ENCODE assay signal across 1 cellular context in the genomic region with DNA sequence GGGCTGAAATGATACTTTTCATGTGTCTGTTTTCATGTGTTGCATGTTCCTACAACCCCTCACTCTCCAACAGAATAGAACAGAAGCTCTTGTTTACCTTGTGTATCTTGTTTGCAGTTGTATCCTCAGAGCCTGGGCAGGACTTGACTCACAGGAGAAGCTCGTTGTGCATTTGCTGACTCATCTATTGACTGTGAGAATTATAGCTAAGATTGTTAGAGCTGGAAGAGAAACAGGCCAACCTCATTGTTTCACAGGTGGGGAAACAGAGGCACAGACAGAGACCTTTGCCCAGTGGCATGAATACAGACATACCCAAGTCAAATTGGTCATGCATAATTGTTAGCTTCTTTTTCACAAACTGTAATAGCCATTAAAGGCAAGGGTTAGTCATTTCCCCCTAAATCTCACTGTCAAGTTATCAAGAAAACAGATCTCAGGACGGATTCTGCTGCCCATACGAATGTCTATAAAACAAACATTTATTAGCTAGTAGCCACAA.
TF ChIP-seq lines count a peak whose summit lies in the region.

No MANE protein-coding gene starts in this region.

TF ChIP-seq in HepG2, 621 proteins besides CTCF, POLR2A, EP300 and RAD21 (continued from another document):
- TF ChIP-seq, protein P1, sequence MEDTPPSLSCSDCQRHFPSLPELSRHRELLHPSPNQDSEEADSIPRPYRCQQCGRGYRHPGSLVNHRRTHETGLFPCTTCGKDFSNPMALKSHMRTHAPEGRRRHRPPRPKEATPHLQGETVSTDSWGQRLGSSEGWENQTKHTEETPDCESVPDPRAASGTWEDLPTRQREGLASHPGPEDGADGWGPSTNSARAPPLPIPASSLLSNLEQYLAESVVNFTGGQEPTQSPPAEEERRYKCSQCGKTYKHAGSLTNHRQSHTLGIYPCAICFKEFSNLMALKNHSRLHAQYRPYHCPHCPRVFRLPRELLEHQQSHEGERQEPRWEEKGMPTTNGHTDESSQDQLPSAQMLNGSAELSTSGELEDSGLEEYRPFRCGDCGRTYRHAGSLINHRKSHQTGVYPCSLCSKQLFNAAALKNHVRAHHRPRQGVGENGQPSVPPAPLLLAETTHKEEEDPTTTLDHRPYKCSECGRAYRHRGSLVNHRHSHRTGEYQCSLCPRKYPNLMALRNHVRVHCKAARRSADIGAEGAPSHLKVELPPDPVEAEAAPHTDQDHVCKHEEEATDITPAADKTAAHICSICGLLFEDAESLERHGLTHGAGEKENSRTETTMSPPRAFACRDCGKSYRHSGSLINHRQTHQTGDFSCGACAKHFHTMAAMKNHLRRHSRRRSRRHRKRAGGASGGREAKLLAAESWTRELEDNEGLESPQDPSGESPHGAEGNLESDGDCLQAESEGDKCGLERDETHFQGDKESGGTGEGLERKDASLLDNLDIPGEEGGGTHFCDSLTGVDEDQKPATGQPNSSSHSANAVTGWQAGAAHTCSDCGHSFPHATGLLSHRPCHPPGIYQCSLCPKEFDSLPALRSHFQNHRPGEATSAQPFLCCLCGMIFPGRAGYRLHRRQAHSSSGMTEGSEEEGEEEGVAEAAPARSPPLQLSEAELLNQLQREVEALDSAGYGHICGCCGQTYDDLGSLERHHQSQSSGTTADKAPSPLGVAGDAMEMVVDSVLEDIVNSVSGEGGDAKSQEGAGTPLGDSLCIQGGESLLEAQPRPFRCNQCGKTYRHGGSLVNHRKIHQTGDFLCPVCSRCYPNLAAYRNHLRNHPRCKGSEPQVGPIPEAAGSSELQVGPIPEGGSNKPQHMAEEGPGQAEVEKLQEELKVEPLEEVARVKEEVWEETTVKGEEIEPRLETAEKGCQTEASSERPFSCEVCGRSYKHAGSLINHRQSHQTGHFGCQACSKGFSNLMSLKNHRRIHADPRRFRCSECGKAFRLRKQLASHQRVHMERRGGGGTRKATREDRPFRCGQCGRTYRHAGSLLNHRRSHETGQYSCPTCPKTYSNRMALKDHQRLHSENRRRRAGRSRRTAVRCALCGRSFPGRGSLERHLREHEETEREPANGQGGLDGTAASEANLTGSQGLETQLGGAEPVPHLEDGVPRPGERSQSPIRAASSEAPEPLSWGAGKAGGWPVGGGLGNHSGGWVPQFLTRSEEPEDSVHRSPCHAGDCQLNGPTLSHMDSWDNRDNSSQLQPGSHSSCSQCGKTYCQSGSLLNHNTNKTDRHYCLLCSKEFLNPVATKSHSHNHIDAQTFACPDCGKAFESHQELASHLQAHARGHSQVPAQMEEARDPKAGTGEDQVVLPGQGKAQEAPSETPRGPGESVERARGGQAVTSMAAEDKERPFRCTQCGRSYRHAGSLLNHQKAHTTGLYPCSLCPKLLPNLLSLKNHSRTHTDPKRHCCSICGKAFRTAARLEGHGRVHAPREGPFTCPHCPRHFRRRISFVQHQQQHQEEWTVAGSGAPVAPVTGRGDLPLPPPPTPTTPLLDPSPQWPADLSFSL (CRISPR knock-in tag; IDR thresholded peaks at IDR 0.05) = peak; percentile 85; the same call in 1 of the 2 replicates
- no peak for TF ChIP-seq MIXL1 (CRISPR knock-in tag; IDR thresholded peaks at IDR 0.05)
- TF ChIP-seq, protein P2, sequence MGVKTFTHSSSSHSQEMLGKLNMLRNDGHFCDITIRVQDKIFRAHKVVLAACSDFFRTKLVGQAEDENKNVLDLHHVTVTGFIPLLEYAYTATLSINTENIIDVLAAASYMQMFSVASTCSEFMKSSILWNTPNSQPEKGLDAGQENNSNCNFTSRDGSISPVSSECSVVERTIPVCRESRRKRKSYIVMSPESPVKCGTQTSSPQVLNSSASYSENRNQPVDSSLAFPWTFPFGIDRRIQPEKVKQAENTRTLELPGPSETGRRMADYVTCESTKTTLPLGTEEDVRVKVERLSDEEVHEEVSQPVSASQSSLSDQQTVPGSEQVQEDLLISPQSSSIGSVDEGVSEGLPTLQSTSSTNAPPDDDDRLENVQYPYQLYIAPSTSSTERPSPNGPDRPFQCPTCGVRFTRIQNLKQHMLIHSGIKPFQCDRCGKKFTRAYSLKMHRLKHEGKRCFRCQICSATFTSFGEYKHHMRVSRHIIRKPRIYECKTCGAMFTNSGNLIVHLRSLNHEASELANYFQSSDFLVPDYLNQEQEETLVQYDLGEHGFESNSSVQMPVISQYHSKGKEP (CRISPR knock-in tag; IDR thresholded peaks at IDR 0.05) = no peak
- no peak for TF ChIP-seq ZNF879 (CRISPR knock-in tag; IDR thresholded peaks at IDR 0.05)
- TF ChIP-seq RFXAP (CRISPR knock-in tag; IDR thresholded peaks at IDR 0.05; ENCODE audit: borderline replicate concordance) = no peak
- no peak for TF ChIP-seq ZNF629 (CRISPR knock-in tag; conservative IDR thresholded peaks at IDR 0.05)
- no peak for TF ChIP-seq KLF6 (CRISPR knock-in tag; IDR thresholded peaks at IDR 0.05)
- no peak for TF ChIP-seq SP5 (CRISPR knock-in tag; IDR thresholded peaks at IDR 0.05; ENCODE audit: borderline replicate concordance, low read depth)
- no peak for TF ChIP-seq NFYB (CRISPR knock-in tag; IDR thresholded peaks at IDR 0.05)
- no peak for TF ChIP-seq NCOA1 (CRISPR knock-in tag; IDR thresholded peaks at IDR 0.05)
- 0 out of 2 replicates have a peak, but pooled peaks have one; percentile 47 for TF ChIP-seq DPF2 (CRISPR knock-in tag; IDR thresholded peaks at IDR 0.05; ENCODE audit: borderline replicate concordance, low read depth)
- TF ChIP-seq PLRG1 (conservative IDR thresholded peaks at IDR 0.05) = no peak
- TF ChIP-seq PAF1 (CRISPR knock-in tag; IDR thresholded peaks at IDR 0.05) = no peak
- no peak for TF ChIP-seq ZC3H4 (CRISPR knock-in tag; IDR thresholded peaks at IDR 0.05; ENCODE audit: borderline replicate concordance)
- no peak for TF ChIP-seq ZNF772 (CRISPR knock-in tag; IDR thresholded peaks at IDR 0.05)
- TF ChIP-seq, protein P3, sequence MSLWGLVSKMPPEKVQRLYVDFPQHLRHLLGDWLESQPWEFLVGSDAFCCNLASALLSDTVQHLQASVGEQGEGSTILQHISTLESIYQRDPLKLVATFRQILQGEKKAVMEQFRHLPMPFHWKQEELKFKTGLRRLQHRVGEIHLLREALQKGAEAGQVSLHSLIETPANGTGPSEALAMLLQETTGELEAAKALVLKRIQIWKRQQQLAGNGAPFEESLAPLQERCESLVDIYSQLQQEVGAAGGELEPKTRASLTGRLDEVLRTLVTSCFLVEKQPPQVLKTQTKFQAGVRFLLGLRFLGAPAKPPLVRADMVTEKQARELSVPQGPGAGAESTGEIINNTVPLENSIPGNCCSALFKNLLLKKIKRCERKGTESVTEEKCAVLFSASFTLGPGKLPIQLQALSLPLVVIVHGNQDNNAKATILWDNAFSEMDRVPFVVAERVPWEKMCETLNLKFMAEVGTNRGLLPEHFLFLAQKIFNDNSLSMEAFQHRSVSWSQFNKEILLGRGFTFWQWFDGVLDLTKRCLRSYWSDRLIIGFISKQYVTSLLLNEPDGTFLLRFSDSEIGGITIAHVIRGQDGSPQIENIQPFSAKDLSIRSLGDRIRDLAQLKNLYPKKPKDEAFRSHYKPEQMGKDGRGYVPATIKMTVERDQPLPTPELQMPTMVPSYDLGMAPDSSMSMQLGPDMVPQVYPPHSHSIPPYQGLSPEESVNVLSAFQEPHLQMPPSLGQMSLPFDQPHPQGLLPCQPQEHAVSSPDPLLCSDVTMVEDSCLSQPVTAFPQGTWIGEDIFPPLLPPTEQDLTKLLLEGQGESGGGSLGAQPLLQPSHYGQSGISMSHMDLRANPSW (CRISPR knock-in tag; IDR thresholded peaks at IDR 0.05; ENCODE audit: borderline replicate concordance) = no peak
- peak; percentile 85; the same call in 1 of the 2 replicates for TF ChIP-seq NFE2 (CRISPR knock-in tag; IDR thresholded peaks at IDR 0.05)
- no peak for TF ChIP-seq SIX1 (CRISPR knock-in tag; IDR thresholded peaks at IDR 0.05; ENCODE audit: borderline replicate concordance)
- no peak for TF ChIP-seq NFATC3 (CRISPR knock-in tag; IDR thresholded peaks at IDR 0.05)
- no peak for TF ChIP-seq PCBP1 (IDR thresholded peaks at IDR 0.05; ENCODE audit: borderline replicate concordance, low read depth, low read length)
- TF ChIP-seq KDM4B (CRISPR knock-in tag; IDR thresholded peaks at IDR 0.05) = no peak
- TF ChIP-seq MAFG (CRISPR knock-in tag; IDR thresholded peaks at IDR 0.05) = peak; percentile 76; the same call in 1 of the 2 replicates
- TF ChIP-seq ZNF460 (CRISPR knock-in tag; IDR thresholded peaks at IDR 0.05; ENCODE audit: borderline replicate concordance) = no peak
- peak; percentile 0; the same call in 1 of the 2 replicates for TF ChIP-seq ZNF121 (CRISPR knock-in tag; IDR thresholded peaks at IDR 0.05)
TF ChIP-seq in HepG2: peak in this region for 30.
